In the genomic region with DNA sequence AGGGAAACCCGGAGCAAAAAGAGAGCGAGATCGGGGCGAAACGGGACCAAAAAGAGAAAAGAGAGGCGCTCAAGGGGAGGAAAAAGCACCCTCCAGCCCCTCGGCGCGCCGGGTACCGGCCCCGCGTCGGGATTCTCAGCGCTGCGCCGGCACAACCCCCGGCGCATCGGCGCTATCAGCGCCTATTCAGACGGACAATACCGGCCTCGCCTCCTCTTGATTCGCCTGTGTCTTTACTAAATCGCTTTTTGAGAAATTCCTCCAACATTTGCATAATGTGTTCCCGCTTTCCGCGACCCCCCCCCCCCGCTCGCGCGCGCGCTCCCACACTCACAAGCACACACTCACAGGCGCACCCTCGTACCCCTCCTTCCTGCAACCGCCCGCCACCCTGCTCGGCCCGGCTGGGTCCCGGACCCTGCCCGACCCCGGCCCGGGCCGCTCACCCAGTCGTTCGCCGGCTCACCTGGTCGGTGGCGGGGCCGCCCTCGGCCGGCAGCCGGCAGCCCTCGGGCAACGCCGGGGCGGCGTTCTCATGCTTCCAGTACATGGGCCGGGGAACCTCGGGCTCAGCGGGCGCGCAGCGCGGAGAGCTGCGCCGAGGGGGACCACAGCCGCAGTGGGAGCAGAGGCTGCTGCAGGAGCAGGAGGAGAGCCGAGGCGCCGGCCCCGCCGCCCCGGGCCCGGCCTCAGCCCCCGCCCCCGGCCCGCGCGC, we compare ENCODE assay signal across 9 cellular contexts. TPM values are rescaled to one million over a fixed set of nuclear protein-coding genes. Genes with fewer than 3 reads are reported as not detected.
DNase-seq lines count a peak whose midpoint lies in the region; ATAC-seq and TF ChIP-seq lines count a peak whose summit lies in the region.
"Had no signal": no experiment of that assay in that cellular context is flagged by ENCODE, and none has a peak within 500 bp of the region (broad histone marks: within the 10 kb centered on the region; RNA-seq: fewer than 3 reads in every experiment).

No MANE protein-coding gene starts in this region.

- TF ChIP-seq CTCF in GM20000 (IDR thresholded peaks at IDR 0.05; ENCODE audit: extremely low read depth, missing control alignments), result no peak
- no peak for TF ChIP-seq CTCF in RWPE1 (conservative IDR thresholded peaks at IDR 0.05; ENCODE audit: low read depth)
- no peak for TF ChIP-seq CTCF in fibroblast of villous mesenchyme (IDR thresholded peaks at IDR 0.05; ENCODE audit: insufficient read depth, low read depth, low read length)

- intact Hi-C loops in sciatic nerve (cut with DNase I), result no loop called here

- DNase-seq in GM20000 (ENCODE audit: low spot score) (peak; percentile 58), RWPE1 (ENCODE audit: low spot score) (peak; percentile 55), fibroblast of villous mesenchyme (ENCODE audit: low read depth) (no peak), sciatic nerve (ENCODE audit: low spot score) (peak; percentile 35), erythroblast (lab: John Stamatoyannopoulos, UW) (no peak), NCI-H187 treated with DMSO at 0.1 percent for 48 hours (lab: John Stamatoyannopoulos, UW) (no peak)
- DNase-seq in activated CD4-positive, alpha-beta T cell treated with anti-CD3 and anti-CD28 coated beads for 1 hour, result no peak
- DNase-seq: activated CD4-positive, CD25-positive, alpha-beta regulatory T cell treated with anti-CD3 and anti-CD28 coated beads, Interleukin-2, amount 50 U/mL, for 72 hours had no signal

- H3K4me3 ChIP-seq in fibroblast of villous mesenchyme (ENCODE audit: low read depth, low read length), result peak overlapping the region; percentile 26

- ATAC-seq in sciatic nerve, result no peak
- ATAC-seq in HG02798 (IDR thresholded peaks at IDR 0.05; ENCODE audit: poor library complexity, unreplicated experiment), result no peak

- CTCF ChIA-PET in RWPE1 (lab: Yijun Ruan, JAX), result interaction anchor here (0.7 kb wide), 1 partner anchor 14 kb away, joined by 3 read pairs; no protein-coding TSS in a partner anchor

- TF ChIP-seq POLR2A in erythroblast (IDR thresholded peaks at IDR 0.05; ENCODE audit: low read length), result no peak

- peak overlapping the region; percentile 17; the same call in 1 of the 2 replicates for H3K27ac ChIP-seq in RWPE1

- POLR2A ChIA-PET in RWPE1 (lab: Yijun Ruan, JAX; ENCODE audit: low non-redundant PET), result no interaction called here

RNA-seq across cellular contexts. Expression of a gene that starts 0.4 kb away (rescaled TPM):
- total RNA-seq in fibroblast of villous mesenchyme (not detected in 2 replicates), sciatic nerve (11.5 TPM)

RNA-seq across cellular contexts. Expression of a gene that starts 36.3 kb away (rescaled TPM):
- total RNA-seq in fibroblast of villous mesenchyme, result 9.3 and 11.2 TPM in 2 replicates
- 16.0 TPM for total RNA-seq in sciatic nerve

RNA-seq across cellular contexts. Expression of a gene that starts 36.3 kb away (rescaled TPM):
- total RNA-seq in fibroblast of villous mesenchyme (26.4 and 29.4 TPM in 2 replicates), sciatic nerve (25.9 TPM)

Comparison
In these comparisons a context has a peak if more than half of its experiments do, and no peak if none do; other contexts are left out.
1. DNase-seq: peak in GM20000 (single experiment), RWPE1 (single experiment) and sciatic nerve (single experiment); none in fibroblast of villous mesenchyme (single experiment), activated CD4-positive, alpha-beta T cell treated with anti-CD3 and anti-CD28 coated beads for 1 hour (single experiment), erythroblast (0 of 2) and NCI-H187 treated with DMSO at 0.1 percent for 48 hours (single experiment).
2. RNA of a gene that starts 0.4 kb away (total RNA-seq): 11.5 TPM in sciatic nerve (single experiment); not detected in fibroblast of villous mesenchyme; every median in the first group is over 10 times any median in the second.